In the genomic region with DNA sequence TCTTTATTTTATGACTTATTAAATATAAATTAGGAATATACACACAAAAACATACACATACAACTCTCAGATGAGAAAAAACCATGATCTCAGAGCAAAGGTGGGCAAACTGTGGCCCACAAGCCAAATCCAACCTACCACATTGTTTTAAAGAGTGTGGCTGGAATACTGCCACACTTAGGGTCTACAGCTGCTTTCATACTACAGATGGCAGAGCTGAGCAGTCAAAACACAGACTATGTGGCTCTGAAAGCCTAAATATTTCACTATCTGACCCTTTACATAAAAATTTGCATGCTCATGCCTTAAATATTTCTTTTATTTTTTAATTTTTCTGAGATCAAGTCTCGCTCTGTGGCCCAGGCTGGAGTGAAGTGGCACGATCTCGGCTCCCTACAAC, we compare ENCODE assay signal across 20 cellular contexts. TPM values are rescaled to one million over a fixed set of nuclear protein-coding genes. Genes with fewer than 3 reads are reported as not detected.
"Had no signal": no experiment of that assay in that cellular context is flagged by ENCODE, and none has a peak within 500 bp of the region (broad histone marks: within the 10 kb centered on the region; RNA-seq: fewer than 3 reads in every experiment).

No MANE protein-coding gene starts in this region.

- H3K27me3 ChIP-seq: body of pancreas, left lung, neural progenitor cell, spleen, testis, uterus had no signal

- H3K4me3 ChIP-seq: body of pancreas, left lung, lung, neural progenitor cell, spleen, testis, uterus had no signal

- H3K27ac ChIP-seq: body of pancreas, left lung, neural progenitor cell, spleen, testis, uterus had no signal

- DNase-seq: activated CD4-positive, alpha-beta memory T cell treated with anti-CD3 and anti-CD28 coated beads, Interleukin-2, amount 10 ng/mL, durations not matched to agents 7 days and 5 days; activated CD4-positive, alpha-beta T cell treated with anti-CD3 and anti-CD28 coated beads, Interleukin-2, amount 10 ng/mL, durations not matched to agents 24 days and 14 days; activated effector memory CD4-positive, alpha-beta T cell treated with anti-CD3 and anti-CD28 coated beads, Interleukin-2, amount 50 U/mL, for 16 hours; activated naive CD4-positive, alpha-beta T cell treated with anti-CD3 and anti-CD28 coated beads, Interleukin-2, amount 10 ng/mL, durations not matched to agents 7 days and 5 days; body of pancreas; dermis blood vessel endothelial cell; effector CD8-positive, alpha-beta T cell; foreskin melanocyte; kidney glomerular epithelial cell; left lung; naive thymus-derived CD8-positive, alpha-beta T cell; retina; spleen; stimulated activated CD4-positive, alpha-beta T cell treated with anti-CD3 and anti-CD28 coated beads, Interleukin-4, amount 100 ng/mL, for 1 hour; stimulated activated naive CD4-positive, alpha-beta T cell; testis; trophoblast cell; uterus had no signal

- H3K4me2 ChIP-seq: neural progenitor cell had no signal

- H3K4me1 ChIP-seq: neural progenitor cell, spleen, testis, uterus had no signal

- H3K36me3 ChIP-seq: uterus had no signal

- H3K9me3 ChIP-seq: body of pancreas, left lung, spleen, testis, uterus had no signal

- ATAC-seq: body of pancreas; left lung; naive thymus-derived CD8-positive, alpha-beta T cell had no signal

- H2AFZ ChIP-seq: neural progenitor cell had no signal

RNA-seq across cellular contexts. Expression of a gene that starts 35.5 kb away (rescaled TPM):
- total RNA-seq: dermis blood vessel endothelial cell had no signal
